ENCODE assay signal across 7 cellular contexts in genomic region chr17:45021607-45022287, GRCh38. TPM values are rescaled to one million over a fixed set of nuclear protein-coding genes. Genes with fewer than 3 reads are reported as not detected.
DNase-seq lines count a peak whose midpoint lies in the region; ATAC-seq and TF ChIP-seq lines count a peak whose summit lies in the region.

No MANE protein-coding gene starts in this region.

- H3K27me3 ChIP-seq in Loucy (ENCODE audit: insufficient read depth, low read length, poor library complexity, severe bottlenecking) (no peaks in the 10 kb centered on the region), sigmoid colon (no peaks in the 10 kb centered on the region)

- H4K20me1 ChIP-seq in Loucy (ENCODE audit: insufficient read depth, low read length, poor library complexity, severe bottlenecking) = no peaks in the 10 kb centered on the region

- no peak overlapping the region for H3K9ac ChIP-seq in Loucy (ENCODE audit: low read depth, low read length, poor library complexity, severe bottlenecking)

- peak; percentile 64 for DNase-seq in T-helper 9 cell
- DNase-seq in anterior cingulate cortex (lab: John Stamatoyannopoulos, UW) = peak in 37 of 58 donors; percentile 11 to 62 (median 33)
- peak; percentile 90 for DNase-seq in hepatic stellate cell (ENCODE audit: low spot score)
- DNase-seq in sigmoid colon = peak; percentile 89
- DNase-seq in KG1 (lab: John Stamatoyannopoulos, UW) = no peak

- no peaks in the 10 kb centered on the region for H3K9me2 ChIP-seq in Loucy (replicated peaks; ENCODE audit: low read depth, low read length)

- peaks cover 4% of the 10 kb centered on the region for H3K4me1 ChIP-seq in Loucy (ENCODE audit: insufficient read depth, low read length, poor library complexity, severe bottlenecking)
- peaks cover 5 to 47% (median 41%) of the 10 kb centered on the region in 4 donors for H3K4me1 ChIP-seq in sigmoid colon

- no peaks in the 10 kb centered on the region for H3K9me3 ChIP-seq in Loucy (ENCODE audit: insufficient read depth, low read depth, low read length)
- no peaks in the 10 kb centered on the region for H3K9me3 ChIP-seq in sigmoid colon

- H3K79me2 ChIP-seq in Loucy (ENCODE audit: insufficient read depth, low read length) = no peaks in the 10 kb centered on the region

- no peak for TF ChIP-seq POLR2A in sigmoid colon (IDR thresholded peaks at IDR 0.05)

- TF ChIP-seq CTCF in Loucy (conservative IDR thresholded peaks at IDR 0.05; ENCODE audit: low read length) (peak; percentile 76), sigmoid colon (IDR thresholded peaks at IDR 0.05) (peak; percentile 34 to 95 (median 58))

- peak; percentile 45 for ATAC-seq in GM18867 (IDR thresholded peaks at IDR 0.05; ENCODE audit: unreplicated experiment)

- intact Hi-C loops in sigmoid colon (cut with DNase I) = loop anchor here (1.0 to 2.0 kb wide), 5 partner anchors 23 to 109 kb away; no protein-coding TSS in a partner anchor

- TF ChIP-seq EP300 in sigmoid colon (IDR thresholded peaks at IDR 0.05) = no peak

- peak overlapping the region; percentile 82 to 89 (median 83) for H3K27ac ChIP-seq in sigmoid colon

- H2AFZ ChIP-seq in Loucy (ENCODE audit: low read length) = no peak overlapping the region

- no peak overlapping the region for H3K4me3 ChIP-seq in Loucy (ENCODE audit: low read length, poor library complexity, severe bottlenecking)
- H3K4me3 ChIP-seq in sigmoid colon = peak overlapping the region; percentile 18 to 49 (median 38)

- H3K36me3 ChIP-seq in Loucy (ENCODE audit: insufficient read depth, low read length) (no peaks in the 10 kb centered on the region), sigmoid colon (peaks cover 0 to 14% (median 1%) of the 10 kb centered on the region in 4 donors)

- 1 to 3% methylated on average over 57 of the region's 57 CpGs for WGBS in sigmoid colon, 2 donors

- peak overlapping the region; percentile 54 for H3K4me2 ChIP-seq in Loucy (ENCODE audit: low read depth, low read length, poor library complexity, severe bottlenecking)

- H3F3A ChIP-seq in Loucy (ENCODE audit: low read depth) = no peaks in the 10 kb centered on the region

RNA-seq across cellular contexts. Expression of gene DCAKD, which starts 29.7 kb away (rescaled TPM):
- total RNA-seq in sigmoid colon = 10 to 100 TPM; 25.2 to 46.0 (median 31.9) TPM
- 10 to 100 TPM in 1 of 3 donors, 1 to 10 TPM in 2; 5.1 to 14.7 (median 7.8) TPM for polyA plus RNA-seq in sigmoid colon

RNA-seq across cellular contexts. Expression of gene NMT1, which starts 39.4 kb away (rescaled TPM):
- total RNA-seq in sigmoid colon = 10 to 100 TPM; 41.0 to 59.2 (median 55.6) TPM
- 10 to 100 TPM; 13.2 to 38.4 (median 15.3) TPM for polyA plus RNA-seq in sigmoid colon

RNA-seq across cellular contexts. Expression of gene C1QL1, which starts 53.6 kb away (rescaled TPM):
- total RNA-seq in sigmoid colon = 1 to 10 TPM in 2 of 4 donors, under 1 TPM in 2; 0.41 to 4.3 (median 1.3) TPM
- polyA plus RNA-seq in sigmoid colon = 1 to 10 TPM in 2 of 3 donors, not detected in 1; 1.4 to 2.0 TPM
